Comparison of ENCODE assay signal across 8 cellular contexts in the genomic region with DNA sequence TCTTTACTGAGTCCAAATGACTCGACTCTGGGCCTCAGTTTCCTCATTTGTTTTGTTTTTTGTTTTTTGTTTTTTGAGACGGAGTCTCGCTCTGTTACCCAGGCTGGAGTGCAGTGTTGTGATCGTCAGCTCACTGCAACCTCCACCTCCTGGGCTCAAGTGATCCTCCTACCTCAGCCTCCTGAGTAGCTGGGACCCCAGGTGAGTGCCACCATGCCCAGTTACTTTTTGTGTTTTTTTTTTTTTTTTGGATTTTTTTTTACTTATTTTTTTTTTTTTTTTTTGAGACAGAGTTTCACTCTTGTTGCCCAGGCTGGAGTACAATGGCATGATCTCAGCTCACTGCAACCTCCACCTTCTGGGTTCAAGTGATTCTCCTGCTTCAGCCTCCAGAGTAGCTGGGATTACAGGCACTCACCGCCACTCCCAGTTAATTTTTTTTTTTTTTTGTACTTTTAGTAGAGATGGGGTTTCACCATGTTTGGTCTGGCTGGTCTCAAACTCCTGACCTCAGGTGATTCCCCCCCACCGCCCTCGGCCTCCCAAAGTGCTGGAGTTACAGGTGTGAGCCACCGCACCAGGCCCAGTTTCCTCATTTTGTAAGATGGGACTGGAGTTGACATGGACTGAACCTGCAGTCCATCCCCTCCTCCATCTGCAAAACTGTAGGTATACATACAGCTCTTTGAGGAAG. TPM values are rescaled to one million over a fixed set of nuclear protein-coding genes. Genes with fewer than 3 reads are reported as not detected.
DNase-seq lines count a peak whose midpoint lies in the region; ATAC-seq and TF ChIP-seq lines count a peak whose summit lies in the region.
"Not testable (repeated sequence)": the region's sequence is repeated elsewhere in the genome, so short reads cannot be mapped to it uniquely, and the experiment has no call there.

No MANE protein-coding gene starts in this region.

- DNase-seq in CD8-positive, alpha-beta T cell, result peak in 1 of 7 experiments; percentile 17
- DNase-seq in RWPE2 (ENCODE audit: low spot score); epithelial cell of prostate (ENCODE audit: low read depth, low spot score); left lung; neural crest cell (ENCODE audit: low read depth, low spot score); stimulated activated effector memory CD8-positive, alpha-beta T cell treated with anti-CD3 and anti-CD28 coated beads, Interleukin-12 subunit alpha, Interleukin-12 subunit beta, amount 100 ng/mL, for 72 hours (ENCODE audit: low spot score in 2 of 2); uterus: not testable (repeated sequence)

- not testable (repeated sequence) for H3K9me3 ChIP-seq in CD8-positive, alpha-beta T cell (ENCODE audit: low read length); RWPE2 (ENCODE audit: severe bottlenecking); left lung; uterus

- not testable (repeated sequence) for H3K9me3 Mint-ChIP-seq in CD8-positive, alpha-beta T cell; activated naive CD8-positive, alpha-beta T cell (ENCODE audit: low read depth); neural crest cell; stimulated activated effector memory CD8-positive, alpha-beta T cell treated with anti-CD3 and anti-CD28 coated beads, Interleukin-12 subunit alpha, Interleukin-12 subunit beta, amount 100 ng/mL, for 72 hours

- peaks cover 46% of the 10 kb centered on the region for H3K4me1 Mint-ChIP-seq in CD8-positive, alpha-beta T cell (ENCODE audit: low read depth)
- H3K4me1 Mint-ChIP-seq in activated naive CD8-positive, alpha-beta T cell (ENCODE audit: low read depth), result peaks cover 36% of the 10 kb centered on the region
- peaks cover 32% of the 10 kb centered on the region for H3K4me1 Mint-ChIP-seq in neural crest cell
- H3K4me1 Mint-ChIP-seq in stimulated activated effector memory CD8-positive, alpha-beta T cell treated with anti-CD3 and anti-CD28 coated beads, Interleukin-12 subunit alpha, Interleukin-12 subunit beta, amount 100 ng/mL, for 72 hours, result peaks cover 48% of the 10 kb centered on the region

- H3K27ac Mint-ChIP-seq in CD8-positive, alpha-beta T cell, result peak overlapping the region; percentile 57
- peak overlapping the region; percentile 34 for H3K27ac Mint-ChIP-seq in activated naive CD8-positive, alpha-beta T cell
- H3K27ac Mint-ChIP-seq in neural crest cell (ENCODE audit: unreplicated experiment), result not testable (repeated sequence)
- H3K27ac Mint-ChIP-seq in stimulated activated effector memory CD8-positive, alpha-beta T cell treated with anti-CD3 and anti-CD28 coated beads, Interleukin-12 subunit alpha, Interleukin-12 subunit beta, amount 100 ng/mL, for 72 hours, result peak overlapping the region; percentile 89

- not testable (repeated sequence) for TF ChIP-seq CTCF in CD8-positive, alpha-beta T cell (IDR thresholded peaks at IDR 0.05); RWPE2 (IDR thresholded peaks at IDR 0.05; ENCODE audit: poor library complexity, severe bottlenecking); left lung (IDR thresholded peaks at IDR 0.05); neural crest cell (conservative IDR thresholded peaks at IDR 0.05); uterus (IDR thresholded peaks at IDR 0.05)

- POLR2A ChIA-PET in CD8-positive, alpha-beta T cell (lab: Charles Lee), result interaction anchor here (1.1 to 5.6 kb wide), 4 partner anchors 11 to 123 kb away, joined by 3 to 58 read pairs (median 28); a partner anchor contains a TSS

- not testable (repeated sequence) for TF ChIP-seq POLR2A in uterus (IDR thresholded peaks at IDR 0.05)

- H3K36me3 Mint-ChIP-seq in CD8-positive, alpha-beta T cell, result peaks cover 62% of the 10 kb centered on the region
- not testable (repeated sequence) for H3K36me3 Mint-ChIP-seq in activated naive CD8-positive, alpha-beta T cell; neural crest cell (ENCODE audit: low read depth)
- H3K36me3 Mint-ChIP-seq in stimulated activated effector memory CD8-positive, alpha-beta T cell treated with anti-CD3 and anti-CD28 coated beads, Interleukin-12 subunit alpha, Interleukin-12 subunit beta, amount 100 ng/mL, for 72 hours, result peaks cover 100% of the 10 kb centered on the region

- ATAC-seq in CD8-positive, alpha-beta T cell; RWPE2 (ENCODE audit: low read depth); left lung; stimulated activated effector memory CD8-positive, alpha-beta T cell treated with anti-CD3 and anti-CD28 coated beads, Interleukin-12 subunit alpha, Interleukin-12 subunit beta, amount 100 ng/mL, for 72 hours: not testable (repeated sequence)

- intact Hi-C loops in CD8-positive, alpha-beta T cell (cut with DNase I, micrococcal nuclease), result loop anchor here (5.0 to 10.0 kb wide), 5 partner anchors 374 to 1861 kb away; a partner anchor contains a TSS
- intact Hi-C loops in left lung (cut with DNase I), result loop anchor here in 1 of 2 donors (10.0 kb wide), 1 partner anchor 121 kb away; a partner anchor contains a TSS
- intact Hi-C loops in uterus (cut with DNase I; ENCODE audit: low total_unique reads), result not testable (repeated sequence)

- CTCF ChIA-PET in CD8-positive, alpha-beta T cell (lab: Charles Lee), result interaction anchor here (0.5 to 8.3 kb wide), 19 partner anchors 17 to 198 kb away, joined by 3 to 340 read pairs (median 4); a partner anchor contains a TSS

- H3K27ac ChIP-seq in CD8-positive, alpha-beta T cell (ENCODE audit: low read depth, low read length), result not testable (repeated sequence)
- H3K27ac ChIP-seq in RWPE2 (ENCODE audit: poor library complexity, severe bottlenecking), result peak overlapping the region; percentile 62
- peak overlapping the region; percentile 99 for H3K27ac ChIP-seq in epithelial cell of prostate
- H3K27ac ChIP-seq in left lung, result peak overlapping the region; percentile 48 to 76
- peak overlapping the region; percentile 76 to 86 for H3K27ac ChIP-seq in uterus

- H3K4me1 ChIP-seq in CD8-positive, alpha-beta T cell (ENCODE audit: insufficient read depth, low read length), result peaks cover 31% of the 10 kb centered on the region
- peaks cover 18% of the 10 kb centered on the region for H3K4me1 ChIP-seq in RWPE2 (ENCODE audit: insufficient read depth, poor library complexity, severe bottlenecking)
- peaks cover 34 to 68% of the 10 kb centered on the region in 2 donors for H3K4me1 ChIP-seq in left lung
- peaks cover 11 to 22% of the 10 kb centered on the region in 2 donors for H3K4me1 ChIP-seq in uterus

- peaks cover 40% of the 10 kb centered on the region for H3K36me3 ChIP-seq in CD8-positive, alpha-beta T cell (ENCODE audit: insufficient read depth, low read length)
- peaks cover 69% of the 10 kb centered on the region for H3K36me3 ChIP-seq in RWPE2 (ENCODE audit: low read depth)
- H3K36me3 ChIP-seq in left lung, result peaks cover 0 to 52% of the 10 kb centered on the region in 2 donors
- H3K36me3 ChIP-seq in uterus, result not testable (repeated sequence)

- H3K4me3 Mint-ChIP-seq in CD8-positive, alpha-beta T cell; activated naive CD8-positive, alpha-beta T cell; stimulated activated effector memory CD8-positive, alpha-beta T cell treated with anti-CD3 and anti-CD28 coated beads, Interleukin-12 subunit alpha, Interleukin-12 subunit beta, amount 100 ng/mL, for 72 hours: not testable (repeated sequence)
- peak overlapping the region; percentile 59 for H3K4me3 Mint-ChIP-seq in neural crest cell

- not testable (repeated sequence) for H3K4me3 ChIP-seq in CD8-positive, alpha-beta T cell (ENCODE audit: low read depth, low read length); RWPE2 (ENCODE audit: severe bottlenecking); left lung; uterus

- H3K27me3 ChIP-seq in CD8-positive, alpha-beta T cell (ENCODE audit: insufficient read depth, low read length); RWPE2 (ENCODE audit: insufficient read depth, poor library complexity, severe bottlenecking); left lung; uterus: not testable (repeated sequence)

- H3K27me3 Mint-ChIP-seq in CD8-positive, alpha-beta T cell (ENCODE audit: low read depth); activated naive CD8-positive, alpha-beta T cell; neural crest cell (ENCODE audit: low read depth): not testable (repeated sequence)

RNA-seq across cellular contexts. Expression of a gene that starts 3.0 kb away (rescaled TPM):
- total RNA-seq in CD8-positive, alpha-beta T cell, result 1 to 10 TPM; 7.1 to 7.2 TPM
- total RNA-seq in left lung (10 to 100 TPM; 93.4 to 96.8 TPM), neural crest cell (40.3 and 42.3 TPM in 2 replicates), uterus (10 to 100 TPM; 11.8 to 47.8 (median 31.7) TPM)

RNA-seq across cellular contexts. Expression of a gene that starts 3.4 kb away (rescaled TPM):
- 10 to 100 TPM; 44.7 to 50.4 TPM for total RNA-seq in CD8-positive, alpha-beta T cell
- total RNA-seq in left lung (10 to 100 TPM; 55.2 to 57.2 TPM), neural crest cell (76.6 and 77.6 TPM in 2 replicates), uterus (100 to 1,000 TPM in 3 of 4 donors, 10 to 100 TPM in 1; 79.6 to 160 (median 134) TPM)

RNA-seq across cellular contexts. Expression of a gene that starts 12.5 kb away (rescaled TPM):
- 1 to 10 TPM; 2.2 to 2.5 TPM for total RNA-seq in CD8-positive, alpha-beta T cell
- total RNA-seq in left lung (1 to 10 TPM; 1.7 to 4.3 TPM), neural crest cell (0.14 TPM in 1 of 2 replicates, not detected in the other), uterus (1 to 10 TPM in 1 of 4 donors, under 1 TPM in 2, not detected in 1; 0.29 to 1.0 (median 0.91) TPM)

RNA-seq across cellular contexts. Expression of a gene that starts 18.9 kb away (rescaled TPM):
- 10 to 100 TPM; 80.8 to 86.7 TPM for total RNA-seq in CD8-positive, alpha-beta T cell
- total RNA-seq in left lung (100 to 1,000 TPM; 281 to 308 TPM), neural crest cell (8.0 and 8.5 TPM in 2 replicates), uterus (100 to 1,000 TPM; 112 to 166 (median 120) TPM)

RNA-seq across cellular contexts. Expression of a gene that starts 56.4 kb away (rescaled TPM):
- 100 to 1,000 TPM; 521 to 547 TPM for total RNA-seq in CD8-positive, alpha-beta T cell
- total RNA-seq in left lung (100 to 1,000 TPM; 361 to 452 TPM), neural crest cell (159 and 160 TPM in 2 replicates), uterus (100 to 1,000 TPM in 3 of 4 donors, 10 to 100 TPM in 1; 87.9 to 162 (median 159) TPM)
